Comparison of ENCODE assay signal across 24 cellular contexts in genomic region chrX:115031989-115032388, GRCh38. TPM values are rescaled to one million over a fixed set of nuclear protein-coding genes. Genes with fewer than 3 reads are reported as not detected.
"Had no signal": no experiment of that assay in that cellular context is flagged by ENCODE, and none has a peak within 500 bp of the region (broad histone marks: within the 10 kb centered on the region; RNA-seq: fewer than 3 reads in every experiment).

No MANE protein-coding gene starts in this region.

- H3K27me3 Mint-ChIP-seq: natural killer cell treated with Interleukin-12 subunit alpha and Interleukin-12 subunit beta and Interleukin-15 and Interleukin-18, amount 100 ng/mL, for 72 hours; stimulated activated memory B cell treated with anti-CD40 and anti-IgM and Interleukin-4, amounts not matched to agents 10 μg/mL and 1 μg/mL and 100 μg/mL, for 72 hours; stimulated activated naive CD8-positive, alpha-beta T cell treated with anti-CD3 and anti-CD28 coated beads, Interleukin-15, Interleukin-2, amounts not matched to agents 100 ng/mL and 50 ng/mL, for 24 hours had no signal

- H3K4me3 Mint-ChIP-seq: immature natural killer cell; natural killer cell treated with Interleukin-12 subunit alpha and Interleukin-12 subunit beta and Interleukin-15 and Interleukin-18, amount 100 ng/mL, for 72 hours; neural progenitor cell; stimulated activated memory B cell treated with anti-CD40 and anti-IgM and Interleukin-4, amounts not matched to agents 10 μg/mL and 1 μg/mL and 100 μg/mL, for 72 hours; stimulated activated naive CD8-positive, alpha-beta T cell treated with anti-CD3 and anti-CD28 coated beads, Interleukin-15, Interleukin-2, amounts not matched to agents 100 ng/mL and 50 ng/mL, for 24 hours had no signal

- H3K27ac ChIP-seq: colonic mucosa, neural progenitor cell, parathyroid adenoma, psoas muscle, right lobe of liver, spleen, upper lobe of right lung, vagina had no signal

- H3K27me3 ChIP-seq: colonic mucosa, neural progenitor cell, tibial artery, upper lobe of right lung, vagina had no signal

- H3K4me1 Mint-ChIP-seq: immature natural killer cell; neural progenitor cell; stimulated activated memory B cell treated with anti-CD40 and anti-IgM and Interleukin-4, amounts not matched to agents 10 μg/mL and 1 μg/mL and 100 μg/mL, for 72 hours had no signal

- H3K36me3 Mint-ChIP-seq: immature natural killer cell; natural killer cell treated with Interleukin-12 subunit alpha and Interleukin-12 subunit beta and Interleukin-15 and Interleukin-18, amount 100 ng/mL, for 72 hours; neural progenitor cell; stimulated activated memory B cell treated with anti-CD40 and anti-IgM and Interleukin-4, amounts not matched to agents 10 μg/mL and 1 μg/mL and 100 μg/mL, for 72 hours had no signal

- H3K9ac ChIP-seq: neural progenitor cell, parathyroid adenoma had no signal

- ATAC-seq: left colon; left ventricle myocardium superior; natural killer cell treated with Interleukin-12 subunit alpha and Interleukin-12 subunit beta and Interleukin-15 and Interleukin-18, amount 100 ng/mL, for 72 hours; psoas muscle; right lobe of liver; stimulated activated memory B cell treated with anti-CD40 and anti-IgM and Interleukin-4, amounts not matched to agents 10 μg/mL and 1 μg/mL and 100 μg/mL, for 72 hours; upper lobe of right lung had no signal

- H3K4me1 ChIP-seq: colonic mucosa, neural progenitor cell, parathyroid adenoma, psoas muscle, right lobe of liver, spleen, vagina had no signal

- H3K27ac Mint-ChIP-seq: immature natural killer cell; natural killer cell treated with Interleukin-12 subunit alpha and Interleukin-12 subunit beta and Interleukin-15 and Interleukin-18, amount 100 ng/mL, for 72 hours; neural progenitor cell; stimulated activated memory B cell treated with anti-CD40 and anti-IgM and Interleukin-4, amounts not matched to agents 10 μg/mL and 1 μg/mL and 100 μg/mL, for 72 hours; stimulated activated naive CD8-positive, alpha-beta T cell treated with anti-CD3 and anti-CD28 coated beads, Interleukin-15, Interleukin-2, amounts not matched to agents 100 ng/mL and 50 ng/mL, for 24 hours had no signal

- H3K79me2 ChIP-seq: parathyroid adenoma had no signal

- DNase-seq: colonic mucosa; dermis blood vessel endothelial cell; immature natural killer cell; left colon; left ventricle myocardium superior; mesenchymal stem cell; midbrain; nucleus accumbens; psoas muscle; retina; right lobe of liver; spleen; stimulated activated CD4-positive, alpha-beta T cell treated with anti-CD3 and anti-CD28 coated beads, Interleukin-15, amount 100 ng/mL, for 24 hours; stimulated activated CD4-positive, alpha-beta T cell treated with anti-CD3 and anti-CD28 coated beads, Interleukin-1b, Interleukin-23, amount 100 ng/mL, for 48 hours; stimulated activated CD4-positive, alpha-beta T cell treated with anti-CD3 and anti-CD28 coated beads, Interleukin-4, amount 100 ng/mL, for 24 hours; tibial artery; upper lobe of right lung had no signal

- H3K9me3 Mint-ChIP-seq: immature natural killer cell; natural killer cell treated with Interleukin-12 subunit alpha and Interleukin-12 subunit beta and Interleukin-15 and Interleukin-18, amount 100 ng/mL, for 72 hours; neural progenitor cell; stimulated activated memory B cell treated with anti-CD40 and anti-IgM and Interleukin-4, amounts not matched to agents 10 μg/mL and 1 μg/mL and 100 μg/mL, for 72 hours; stimulated activated naive CD8-positive, alpha-beta T cell treated with anti-CD3 and anti-CD28 coated beads, Interleukin-15, Interleukin-2, amounts not matched to agents 100 ng/mL and 50 ng/mL, for 24 hours had no signal

- H3K36me3 ChIP-seq: colonic mucosa, neural progenitor cell, right lobe of liver, spleen, tibial artery, upper lobe of right lung, vagina had no signal

- H3K4me3 ChIP-seq: colonic mucosa, lung, neural progenitor cell, psoas muscle, right lobe of liver, spleen, tibial artery, upper lobe of right lung, vagina had no signal

- H3K9me3 ChIP-seq: colonic mucosa, psoas muscle, right lobe of liver, spleen, tibial artery, upper lobe of right lung, vagina had no signal

- H3K4me2 ChIP-seq: neural progenitor cell had no signal

- H2AFZ ChIP-seq: neural progenitor cell, parathyroid adenoma had no signal

RNA-seq across cellular contexts. Expression of gene IL13RA2, which starts 14.6 kb away (rescaled TPM):
- total RNA-seq: left ventricle myocardium superior; natural killer cell treated with Interleukin-12 subunit alpha and Interleukin-12 subunit beta and Interleukin-15 and Interleukin-18, amount 100 ng/mL, for 72 hours; psoas muscle; upper lobe of right lung had no signal
- polyA plus RNA-seq: immature natural killer cell had no signal
